21 cellular contexts compared by ENCODE assay signal in the genomic region with DNA sequence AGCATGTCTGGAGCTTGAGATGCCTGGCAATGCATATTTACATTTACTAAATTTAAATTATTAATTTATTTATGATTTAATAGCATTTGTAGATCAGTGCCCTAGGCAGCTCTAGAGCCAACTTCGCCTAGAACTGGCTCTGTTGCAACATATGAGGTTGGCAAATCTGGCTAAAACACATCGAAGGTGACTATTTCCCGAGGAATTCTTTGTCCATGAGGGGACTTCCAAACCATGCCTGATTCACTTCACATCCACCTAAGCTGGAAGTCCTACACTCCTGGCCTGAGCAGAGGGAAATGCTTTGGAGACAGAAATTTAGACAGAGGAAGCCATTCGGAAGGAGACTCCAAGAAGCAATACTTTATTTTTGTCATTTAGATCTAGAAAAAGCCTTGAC.
DNase-seq lines count a peak whose midpoint lies in the region; ATAC-seq and TF ChIP-seq lines count a peak whose summit lies in the region.
"Had no signal": no experiment of that assay in that cellular context is flagged by ENCODE, and none has a peak within 500 bp of the region (broad histone marks: within the 10 kb centered on the region; RNA-seq: fewer than 3 reads in every experiment).

No MANE protein-coding gene starts in this region.

- no peaks in the 10 kb centered on the region for H3K27me3 Mint-ChIP-seq in activated naive CD4-positive, alpha-beta T cell treated with anti-CD3 and anti-CD28 coated beads, Interleukin-2, amount 50 U/mL, for 24 hours

- H3K27ac Mint-ChIP-seq in activated naive CD4-positive, alpha-beta T cell treated with anti-CD3 and anti-CD28 coated beads, Interleukin-2, amount 50 U/mL, for 24 hours, result peak overlapping the region; percentile 17

- no peak overlapping the region for H3K4me3 Mint-ChIP-seq in activated naive CD4-positive, alpha-beta T cell treated with anti-CD3 and anti-CD28 coated beads, Interleukin-2, amount 50 U/mL, for 24 hours

- H3K9me3 ChIP-seq in mammary epithelial cell (replicated peaks; ENCODE audit: insufficient read depth, low read length), result no peaks in the 10 kb centered on the region

- WGBS in mammary epithelial cell (ENCODE audit: low coverage, missing lambda C conversion rate), result 45% methylated on average over 4 of the region's 4 CpGs

- no peak for DNase-seq in activated naive CD4-positive, alpha-beta T cell (lab: John Stamatoyannopoulos, UW)
- DNase-seq in M059J (ENCODE audit: low read depth) (peak; percentile 79), mammary epithelial cell (peak; percentile 52), renal cortical epithelial cell (ENCODE audit: low read depth) (peak; percentile 55), SIG-M5 (lab: John Stamatoyannopoulos, UW) (no peak)
- DNase-seq: DMS 273 treated with DMSO at 0.1 percent for 48 hours, NCI-H1048, NCI-H146, NCI-H2081 treated with DMSO at 0.1 percent for 48 hours, NCI-H524 treated with DMSO at 0.1 percent for 48 hours, SHP77 had no signal

- no peak overlapping the region for H2AFZ ChIP-seq in mammary epithelial cell (ENCODE audit: low read depth, low read length)

- BruUV-seq in mammary epithelial cell (replicated peaks; lab: Mats Ljungman, UMichigan), result no TSS peak

- H3K27ac ChIP-seq in mammary epithelial cell (ENCODE audit: insufficient read depth, low read depth, low read length), result no peak overlapping the region
- H3K27ac ChIP-seq: 22Rv1, C4-2B, HL-60 had no signal

- CTCF ChIA-PET in mammary epithelial cell (lab: Charles Lee; ENCODE audit: low non-redundant PET), result no interaction called here

- no peak overlapping the region for H3K4me3 ChIP-seq in mammary epithelial cell (replicated peaks in 1 of 3; ENCODE audit: insufficient read depth in 1 of 3, low read depth in 2 of 3, low read length in 3 of 3)
- H3K4me3 ChIP-seq: K562 had no signal

- H3K9me3 Mint-ChIP-seq in activated naive CD4-positive, alpha-beta T cell treated with anti-CD3 and anti-CD28 coated beads, Interleukin-2, amount 50 U/mL, for 24 hours, result no peaks in the 10 kb centered on the region

- peaks cover 41% of the 10 kb centered on the region for H3K4me1 Mint-ChIP-seq in activated naive CD4-positive, alpha-beta T cell treated with anti-CD3 and anti-CD28 coated beads, Interleukin-2, amount 50 U/mL, for 24 hours

- dilution Hi-C loops in mammary epithelial cell (cut with HindIII; ENCODE audit: low sequenced_read_pairs), result no loop called here

- intact Hi-C loops in mammary epithelial cell (cut with micrococcal nuclease), result no loop called here

- peaks cover 11% of the 10 kb centered on the region for H3K36me3 Mint-ChIP-seq in activated naive CD4-positive, alpha-beta T cell treated with anti-CD3 and anti-CD28 coated beads, Interleukin-2, amount 50 U/mL, for 24 hours

- H3K79me2 ChIP-seq in mammary epithelial cell (ENCODE audit: insufficient read depth, low read length), result no peaks in the 10 kb centered on the region

- H3K4me2 ChIP-seq in mammary epithelial cell (ENCODE audit: insufficient read depth, low read depth, low read length), result no peak overlapping the region

- in situ Hi-C loops in mammary epithelial cell (cut with MboI; ENCODE audit: low sequenced_read_pairs in 2 of 2), result no loop called here

- H3K36me3 ChIP-seq in mammary epithelial cell (ENCODE audit: insufficient read depth, low read length), result no peaks in the 10 kb centered on the region

- TF ChIP-seq CTCF in mammary epithelial cell (conservative IDR thresholded peaks at IDR 0.05 in 1 of 2, IDR thresholded peaks at IDR 0.05 in 1 of 2; ENCODE audit: extremely low read depth in 1 of 2, insufficient read depth in 1 of 2, low read depth in 1 of 2, low read length in 2 of 2), result no peak

- no peaks in the 10 kb centered on the region for H3K27me3 ChIP-seq in mammary epithelial cell (ENCODE audit: insufficient read depth, low read length)

- no peaks in the 10 kb centered on the region for H3K4me1 ChIP-seq in mammary epithelial cell (ENCODE audit: insufficient read depth, low read length)

- ATAC-seq in GM19455 (IDR thresholded peaks at IDR 0.05; ENCODE audit: unreplicated experiment), result no peak
- ATAC-seq in GM18519 (IDR thresholded peaks at IDR 0.05; ENCODE audit: low FRiP score, unreplicated experiment), result no peak
- ATAC-seq: HCT116, K562, Panc1, SK-N-SH treated with all-trans-retinoic acid at 6 μM for 48 hours had no signal

- H3K9ac ChIP-seq in mammary epithelial cell (ENCODE audit: insufficient read depth, low read length), result no peak overlapping the region

- no peaks in the 10 kb centered on the region for H4K20me1 ChIP-seq in mammary epithelial cell (ENCODE audit: insufficient read depth, low read length)

Comparison
In these comparisons a context has a peak if more than half of its experiments do, and no peak if none do; other contexts are left out.
1. DNase-seq: peak in M059J (single experiment), mammary epithelial cell (single experiment) and renal cortical epithelial cell (single experiment); none in activated naive CD4-positive, alpha-beta T cell (0 of 4) and SIG-M5 (single experiment).